ENCODE assay signal across 1 cellular context in the genomic region with DNA sequence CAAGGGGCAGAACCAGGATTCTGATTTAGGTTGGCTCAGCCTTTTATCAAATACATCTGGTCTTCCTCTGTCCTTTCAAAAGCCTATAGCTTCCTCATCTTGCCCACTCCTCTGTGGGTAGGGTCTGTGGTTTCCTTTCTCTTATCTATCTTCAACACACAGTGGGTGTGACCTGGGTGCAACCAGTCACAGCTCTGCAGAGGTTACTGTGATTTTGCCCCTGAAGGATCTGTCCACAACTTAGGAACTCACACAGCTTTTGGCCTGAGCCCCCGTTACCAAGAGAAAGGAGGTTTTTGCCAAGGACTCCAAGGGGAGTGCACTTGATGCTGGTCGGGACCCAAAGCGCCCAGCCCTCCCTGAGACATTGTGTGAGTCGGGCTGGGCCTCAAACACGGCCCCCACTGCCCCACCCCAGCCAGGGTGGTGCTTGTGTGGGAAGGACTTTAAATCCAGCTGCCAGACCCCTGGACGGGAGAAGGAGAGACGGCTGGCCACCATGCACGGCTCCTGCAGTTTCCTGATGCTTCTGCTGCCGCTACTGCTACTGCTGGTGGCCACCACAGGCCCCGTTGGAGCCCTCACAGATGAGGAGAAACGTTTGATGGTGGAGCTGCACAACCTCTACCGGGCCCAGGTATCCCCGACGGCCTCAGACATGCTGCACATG.
TF ChIP-seq lines count a peak whose summit lies in the region.

A gene with protein sequence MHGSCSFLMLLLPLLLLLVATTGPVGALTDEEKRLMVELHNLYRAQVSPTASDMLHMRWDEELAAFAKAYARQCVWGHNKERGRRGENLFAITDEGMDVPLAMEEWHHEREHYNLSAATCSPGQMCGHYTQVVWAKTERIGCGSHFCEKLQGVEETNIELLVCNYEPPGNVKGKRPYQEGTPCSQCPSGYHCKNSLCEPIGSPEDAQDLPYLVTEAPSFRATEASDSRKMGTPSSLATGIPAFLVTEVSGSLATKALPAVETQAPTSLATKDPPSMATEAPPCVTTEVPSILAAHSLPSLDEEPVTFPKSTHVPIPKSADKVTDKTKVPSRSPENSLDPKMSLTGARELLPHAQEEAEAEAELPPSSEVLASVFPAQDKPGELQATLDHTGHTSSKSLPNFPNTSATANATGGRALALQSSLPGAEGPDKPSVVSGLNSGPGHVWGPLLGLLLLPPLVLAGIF (plus strand): TSS at position 477 of the 670 bp plus-strand sequence. CDS start 23 bp downstream, at position 500.

TF ChIP-seq in K562, 482 proteins besides CTCF, POLR2A, EP300 and RAD21 (continued from another document and continues in another):
- TF ChIP-seq, protein P1, sequence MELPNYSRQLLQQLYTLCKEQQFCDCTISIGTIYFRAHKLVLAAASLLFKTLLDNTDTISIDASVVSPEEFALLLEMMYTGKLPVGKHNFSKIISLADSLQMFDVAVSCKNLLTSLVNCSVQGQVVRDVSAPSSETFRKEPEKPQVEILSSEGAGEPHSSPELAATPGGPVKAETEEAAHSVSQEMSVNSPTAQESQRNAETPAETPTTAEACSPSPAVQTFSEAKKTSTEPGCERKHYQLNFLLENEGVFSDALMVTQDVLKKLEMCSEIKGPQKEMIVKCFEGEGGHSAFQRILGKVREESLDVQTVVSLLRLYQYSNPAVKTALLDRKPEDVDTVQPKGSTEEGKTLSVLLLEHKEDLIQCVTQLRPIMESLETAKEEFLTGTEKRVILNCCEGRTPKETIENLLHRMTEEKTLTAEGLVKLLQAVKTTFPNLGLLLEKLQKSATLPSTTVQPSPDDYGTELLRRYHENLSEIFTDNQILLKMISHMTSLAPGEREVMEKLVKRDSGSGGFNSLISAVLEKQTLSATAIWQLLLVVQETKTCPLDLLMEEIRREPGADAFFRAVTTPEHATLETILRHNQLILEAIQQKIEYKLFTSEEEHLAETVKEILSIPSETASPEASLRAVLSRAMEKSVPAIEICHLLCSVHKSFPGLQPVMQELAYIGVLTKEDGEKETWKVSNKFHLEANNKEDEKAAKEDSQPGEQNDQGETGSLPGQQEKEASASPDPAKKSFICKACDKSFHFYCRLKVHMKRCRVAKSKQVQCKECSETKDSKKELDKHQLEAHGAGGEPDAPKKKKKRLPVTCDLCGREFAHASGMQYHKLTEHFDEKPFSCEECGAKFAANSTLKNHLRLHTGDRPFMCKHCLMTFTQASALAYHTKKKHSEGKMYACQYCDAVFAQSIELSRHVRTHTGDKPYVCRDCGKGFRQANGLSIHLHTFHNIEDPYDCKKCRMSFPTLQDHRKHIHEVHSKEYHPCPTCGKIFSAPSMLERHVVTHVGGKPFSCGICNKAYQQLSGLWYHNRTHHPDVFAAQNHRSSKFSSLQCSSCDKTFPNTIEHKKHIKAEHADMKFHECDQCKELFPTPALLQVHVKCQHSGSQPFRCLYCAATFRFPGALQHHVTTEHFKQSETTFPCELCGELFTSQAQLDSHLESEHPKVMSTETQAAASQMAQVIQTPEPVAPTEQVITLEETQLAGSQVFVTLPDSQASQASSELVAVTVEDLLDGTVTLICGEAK (IDR thresholded peaks at IDR 0.05) = no peak
- TF ChIP-seq, protein P1 (CRISPR knock-in tag; IDR thresholded peaks at IDR 0.05) = no peak
- TF ChIP-seq GABPB1 (CRISPR knock-in tag; IDR thresholded peaks at IDR 0.05) = peak; percentile 28; the same call in 1 of the 2 replicates
- TF ChIP-seq ARID1B (IDR thresholded peaks at IDR 0.05) = peak; percentile 98
- no peak for TF ChIP-seq ZNF668 (CRISPR knock-in tag; IDR thresholded peaks at IDR 0.05)
- TF ChIP-seq KLF16 (IDR thresholded peaks at IDR 0.05) = peak; percentile 97
- peak; percentile 63 for TF ChIP-seq JUN (IDR thresholded peaks at IDR 0.05; ENCODE audit: borderline replicate concordance, low read depth, low read length)
- no peak for TF ChIP-seq JUN (CRISPR knock-in tag; IDR thresholded peaks at IDR 0.05; ENCODE audit: borderline replicate concordance)
- TF ChIP-seq, protein P2, sequence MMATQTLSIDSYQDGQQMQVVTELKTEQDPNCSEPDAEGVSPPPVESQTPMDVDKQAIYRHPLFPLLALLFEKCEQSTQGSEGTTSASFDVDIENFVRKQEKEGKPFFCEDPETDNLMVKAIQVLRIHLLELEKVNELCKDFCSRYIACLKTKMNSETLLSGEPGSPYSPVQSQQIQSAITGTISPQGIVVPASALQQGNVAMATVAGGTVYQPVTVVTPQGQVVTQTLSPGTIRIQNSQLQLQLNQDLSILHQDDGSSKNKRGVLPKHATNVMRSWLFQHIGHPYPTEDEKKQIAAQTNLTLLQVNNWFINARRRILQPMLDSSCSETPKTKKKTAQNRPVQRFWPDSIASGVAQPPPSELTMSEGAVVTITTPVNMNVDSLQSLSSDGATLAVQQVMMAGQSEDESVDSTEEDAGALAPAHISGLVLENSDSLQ (IDR thresholded peaks at IDR 0.05) = peak; percentile 34; the same call in 1 of the 2 replicates
- TF ChIP-seq, protein P3, sequence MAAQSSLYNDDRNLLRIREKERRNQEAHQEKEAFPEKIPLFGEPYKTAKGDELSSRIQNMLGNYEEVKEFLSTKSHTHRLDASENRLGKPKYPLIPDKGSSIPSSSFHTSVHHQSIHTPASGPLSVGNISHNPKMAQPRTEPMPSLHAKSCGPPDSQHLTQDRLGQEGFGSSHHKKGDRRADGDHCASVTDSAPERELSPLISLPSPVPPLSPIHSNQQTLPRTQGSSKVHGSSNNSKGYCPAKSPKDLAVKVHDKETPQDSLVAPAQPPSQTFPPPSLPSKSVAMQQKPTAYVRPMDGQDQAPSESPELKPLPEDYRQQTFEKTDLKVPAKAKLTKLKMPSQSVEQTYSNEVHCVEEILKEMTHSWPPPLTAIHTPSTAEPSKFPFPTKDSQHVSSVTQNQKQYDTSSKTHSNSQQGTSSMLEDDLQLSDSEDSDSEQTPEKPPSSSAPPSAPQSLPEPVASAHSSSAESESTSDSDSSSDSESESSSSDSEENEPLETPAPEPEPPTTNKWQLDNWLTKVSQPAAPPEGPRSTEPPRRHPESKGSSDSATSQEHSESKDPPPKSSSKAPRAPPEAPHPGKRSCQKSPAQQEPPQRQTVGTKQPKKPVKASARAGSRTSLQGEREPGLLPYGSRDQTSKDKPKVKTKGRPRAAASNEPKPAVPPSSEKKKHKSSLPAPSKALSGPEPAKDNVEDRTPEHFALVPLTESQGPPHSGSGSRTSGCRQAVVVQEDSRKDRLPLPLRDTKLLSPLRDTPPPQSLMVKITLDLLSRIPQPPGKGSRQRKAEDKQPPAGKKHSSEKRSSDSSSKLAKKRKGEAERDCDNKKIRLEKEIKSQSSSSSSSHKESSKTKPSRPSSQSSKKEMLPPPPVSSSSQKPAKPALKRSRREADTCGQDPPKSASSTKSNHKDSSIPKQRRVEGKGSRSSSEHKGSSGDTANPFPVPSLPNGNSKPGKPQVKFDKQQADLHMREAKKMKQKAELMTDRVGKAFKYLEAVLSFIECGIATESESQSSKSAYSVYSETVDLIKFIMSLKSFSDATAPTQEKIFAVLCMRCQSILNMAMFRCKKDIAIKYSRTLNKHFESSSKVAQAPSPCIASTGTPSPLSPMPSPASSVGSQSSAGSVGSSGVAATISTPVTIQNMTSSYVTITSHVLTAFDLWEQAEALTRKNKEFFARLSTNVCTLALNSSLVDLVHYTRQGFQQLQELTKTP (IDR thresholded peaks at IDR 0.05; ENCODE audit: low read depth in 1 of 2, partially characterized antibody in 2 of 2) = peak in 1 of 2 experiments; percentile 82
- TF ChIP-seq, protein P4, sequence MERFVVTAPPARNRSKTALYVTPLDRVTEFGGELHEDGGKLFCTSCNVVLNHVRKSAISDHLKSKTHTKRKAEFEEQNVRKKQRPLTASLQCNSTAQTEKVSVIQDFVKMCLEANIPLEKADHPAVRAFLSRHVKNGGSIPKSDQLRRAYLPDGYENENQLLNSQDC (CRISPR knock-in tag; IDR thresholded peaks at IDR 0.05) = no peak
- peak; percentile 47; the same call in 1 of the 2 replicates for TF ChIP-seq HNRNPL (IDR thresholded peaks at IDR 0.05; ENCODE audit: low read depth, low read length)
- TF ChIP-seq, protein P5, sequence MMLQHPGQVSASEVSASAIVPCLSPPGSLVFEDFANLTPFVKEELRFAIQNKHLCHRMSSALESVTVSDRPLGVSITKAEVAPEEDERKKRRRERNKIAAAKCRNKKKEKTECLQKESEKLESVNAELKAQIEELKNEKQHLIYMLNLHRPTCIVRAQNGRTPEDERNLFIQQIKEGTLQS (IDR thresholded peaks at IDR 0.05) = peak; percentile 71; the same call in 1 of the 2 replicates
- TF ChIP-seq, protein P5 (CRISPR knock-in tag; conservative IDR thresholded peaks at IDR 0.05) = peak; percentile 73
- TF ChIP-seq RBM39 (optimal IDR thresholded peaks at IDR 0.05; ENCODE audit: low read depth, low read length) = no peak
- TF ChIP-seq, protein P6, sequence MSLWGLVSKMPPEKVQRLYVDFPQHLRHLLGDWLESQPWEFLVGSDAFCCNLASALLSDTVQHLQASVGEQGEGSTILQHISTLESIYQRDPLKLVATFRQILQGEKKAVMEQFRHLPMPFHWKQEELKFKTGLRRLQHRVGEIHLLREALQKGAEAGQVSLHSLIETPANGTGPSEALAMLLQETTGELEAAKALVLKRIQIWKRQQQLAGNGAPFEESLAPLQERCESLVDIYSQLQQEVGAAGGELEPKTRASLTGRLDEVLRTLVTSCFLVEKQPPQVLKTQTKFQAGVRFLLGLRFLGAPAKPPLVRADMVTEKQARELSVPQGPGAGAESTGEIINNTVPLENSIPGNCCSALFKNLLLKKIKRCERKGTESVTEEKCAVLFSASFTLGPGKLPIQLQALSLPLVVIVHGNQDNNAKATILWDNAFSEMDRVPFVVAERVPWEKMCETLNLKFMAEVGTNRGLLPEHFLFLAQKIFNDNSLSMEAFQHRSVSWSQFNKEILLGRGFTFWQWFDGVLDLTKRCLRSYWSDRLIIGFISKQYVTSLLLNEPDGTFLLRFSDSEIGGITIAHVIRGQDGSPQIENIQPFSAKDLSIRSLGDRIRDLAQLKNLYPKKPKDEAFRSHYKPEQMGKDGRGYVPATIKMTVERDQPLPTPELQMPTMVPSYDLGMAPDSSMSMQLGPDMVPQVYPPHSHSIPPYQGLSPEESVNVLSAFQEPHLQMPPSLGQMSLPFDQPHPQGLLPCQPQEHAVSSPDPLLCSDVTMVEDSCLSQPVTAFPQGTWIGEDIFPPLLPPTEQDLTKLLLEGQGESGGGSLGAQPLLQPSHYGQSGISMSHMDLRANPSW (CRISPR knock-in tag; IDR thresholded peaks at IDR 0.05) = 0 out of 2 replicates have a peak, but pooled peaks have one; percentile 44
- peak; percentile 77; the same call in 1 of the 2 replicates for TF ChIP-seq NCOA1 (IDR thresholded peaks at IDR 0.05; ENCODE audit: low read depth)
